1 cellular context compared by ENCODE assay signal in the genomic region with DNA sequence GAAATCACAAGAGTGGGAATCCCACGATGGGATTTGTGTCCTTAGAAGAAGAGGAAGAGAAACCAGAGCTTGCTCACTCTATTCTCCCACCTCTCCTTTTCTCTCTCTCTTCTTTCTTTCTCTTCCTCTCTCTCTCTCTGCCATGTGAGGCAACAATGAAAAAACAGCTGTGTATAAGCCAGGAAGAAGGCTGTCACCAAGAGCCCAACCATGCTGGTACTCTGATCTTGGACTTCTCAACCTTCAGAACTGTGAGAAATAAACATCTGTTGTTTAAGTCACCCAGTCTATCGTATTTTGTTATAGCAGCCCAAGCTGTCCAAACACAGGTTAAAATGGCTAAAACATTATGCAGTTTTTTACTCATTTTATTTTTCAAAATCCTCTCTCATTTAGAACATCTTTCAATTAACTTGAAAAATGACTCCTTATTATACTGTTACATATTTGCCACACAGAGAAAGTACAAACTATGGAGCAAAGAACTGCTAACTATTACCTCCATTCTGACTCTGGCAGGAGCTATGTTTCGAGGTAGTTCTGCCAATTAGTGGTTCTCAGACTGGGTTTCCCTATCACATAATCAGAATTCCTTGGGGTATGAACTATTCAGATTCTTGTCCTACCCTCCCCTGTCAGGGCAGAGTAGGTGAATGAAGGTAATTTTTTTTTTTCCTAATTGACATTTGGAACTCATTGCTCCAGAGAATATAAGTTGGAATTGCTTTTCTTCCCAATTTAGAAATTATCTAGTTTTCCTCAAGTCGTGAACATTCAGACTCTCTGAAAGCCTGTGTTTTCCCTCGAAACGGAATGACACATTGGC.
TF ChIP-seq lines count a peak whose summit lies in the region.

No MANE protein-coding gene starts in this region.

TF ChIP-seq in SK-N-SH treated with all-trans-retinoic acid at 6 μM for 48 hours, 23 proteins besides CTCF, POLR2A, EP300 and RAD21 (continued from another document):
- TF ChIP-seq, protein P1, sequence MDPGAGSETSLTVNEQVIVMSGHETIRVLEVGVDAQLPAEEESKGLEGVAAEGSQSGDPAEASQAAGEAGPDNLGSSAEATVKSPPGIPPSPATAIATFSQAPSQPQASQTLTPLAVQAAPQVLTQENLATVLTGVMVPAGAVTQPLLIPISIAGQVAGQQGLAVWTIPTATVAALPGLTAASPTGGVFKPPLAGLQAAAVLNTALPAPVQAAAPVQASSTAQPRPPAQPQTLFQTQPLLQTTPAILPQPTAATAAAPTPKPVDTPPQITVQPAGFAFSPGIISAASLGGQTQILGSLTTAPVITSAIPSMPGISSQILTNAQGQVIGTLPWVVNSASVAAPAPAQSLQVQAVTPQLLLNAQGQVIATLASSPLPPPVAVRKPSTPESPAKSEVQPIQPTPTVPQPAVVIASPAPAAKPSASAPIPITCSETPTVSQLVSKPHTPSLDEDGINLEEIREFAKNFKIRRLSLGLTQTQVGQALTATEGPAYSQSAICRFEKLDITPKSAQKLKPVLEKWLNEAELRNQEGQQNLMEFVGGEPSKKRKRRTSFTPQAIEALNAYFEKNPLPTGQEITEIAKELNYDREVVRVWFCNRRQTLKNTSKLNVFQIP (CRISPR knock-in tag; IDR thresholded peaks at IDR 0.05; ENCODE audit: borderline replicate concordance, low read depth), result no peak
- TF ChIP-seq ISL1 (CRISPR knock-in tag; IDR thresholded peaks at IDR 0.05) (no peak), ZNF565 (CRISPR knock-in tag; conservative IDR thresholded peaks at IDR 0.05; ENCODE audit: low read depth) (no peak), ZNF70 (CRISPR knock-in tag; IDR thresholded peaks at IDR 0.05) (no peak), BACH2 (CRISPR knock-in tag; IDR thresholded peaks at IDR 0.05; ENCODE audit: borderline replicate concordance) (no peak)
